In genomic region chr12:51270067-51270846, GRCh38 we compare ENCODE assay signal across 1 cellular context.
TF ChIP-seq lines count a peak whose summit lies in the region.

Gene SMAGP, minus strand, starts transcription at chr12:51270415. Its CDS starts 1,137 bp downstream, at chr12:51269278.

TF ChIP-seq in HepG2, 621 proteins besides CTCF, POLR2A, EP300 and RAD21 (continued from another document and continues in another):
- TF ChIP-seq SIX1 (CRISPR knock-in tag; IDR thresholded peaks at IDR 0.05; ENCODE audit: borderline replicate concordance) (no peak), SIN3A (IDR thresholded peaks at IDR 0.05; ENCODE audit: borderline replicate concordance, low read depth, low read length) (peak; percentile 48; the same call in 1 of the 2 replicates), SKI (IDR thresholded peaks at IDR 0.05; ENCODE audit: partially characterized antibody) (no peak), FOSL1 (CRISPR knock-in tag; IDR thresholded peaks at IDR 0.05; ENCODE audit: borderline replicate concordance) (no peak), SPEN (CRISPR knock-in tag; IDR thresholded peaks at IDR 0.05; ENCODE audit: low read depth) (no peak), ZNF512 (CRISPR knock-in tag; IDR thresholded peaks at IDR 0.05) (no peak), JUNB (CRISPR knock-in tag; IDR thresholded peaks at IDR 0.05; ENCODE audit: borderline replicate concordance) (no peak), U2AF1 (optimal IDR thresholded peaks at IDR 0.05; ENCODE audit: low read depth, low read length) (no peak), ZNF589 (CRISPR knock-in tag; conservative IDR thresholded peaks at IDR 0.05) (no peak), ZNF839 (CRISPR knock-in tag; IDR thresholded peaks at IDR 0.05; ENCODE audit: borderline replicate concordance) (no peak), ZNF644 (CRISPR knock-in tag; IDR thresholded peaks at IDR 0.05; ENCODE audit: low read depth) (no peak), PPARG (CRISPR knock-in tag; conservative IDR thresholded peaks at IDR 0.05) (no peak), MEIS1 (CRISPR knock-in tag; IDR thresholded peaks at IDR 0.05; ENCODE audit: borderline replicate concordance) (no peak), ZSCAN20 (CRISPR knock-in tag; IDR thresholded peaks at IDR 0.05; ENCODE audit: borderline replicate concordance) (no peak), MAFG (CRISPR knock-in tag; IDR thresholded peaks at IDR 0.05) (no peak), ZNF878 (CRISPR knock-in tag; IDR thresholded peaks at IDR 0.05) (no peak), WIZ (CRISPR knock-in tag; IDR thresholded peaks at IDR 0.05) (no peak), MNT (IDR thresholded peaks at IDR 0.05) (no peak), DPF2 (CRISPR knock-in tag; IDR thresholded peaks at IDR 0.05; ENCODE audit: borderline replicate concordance, low read depth) (no peak), NFYC (CRISPR knock-in tag; IDR thresholded peaks at IDR 0.05) (no peak), TCF7 (IDR thresholded peaks at IDR 0.05; ENCODE audit: low read depth) (no peak), THAP8 (CRISPR knock-in tag; IDR thresholded peaks at IDR 0.05; ENCODE audit: borderline replicate concordance) (no peak), ATF5 (CRISPR knock-in tag; IDR thresholded peaks at IDR 0.05; ENCODE audit: low read depth) (no peak), ZNF280B (CRISPR knock-in tag; IDR thresholded peaks at IDR 0.05; ENCODE audit: borderline replicate concordance) (no peak), PCBP1 (IDR thresholded peaks at IDR 0.05; ENCODE audit: borderline replicate concordance, low read depth, low read length) (no peak), PATZ1 (CRISPR knock-in tag; IDR thresholded peaks at IDR 0.05) (peak; percentile 93), MEF2D (CRISPR knock-in tag; IDR thresholded peaks at IDR 0.05) (no peak), ZFY (CRISPR knock-in tag; IDR thresholded peaks at IDR 0.05) (peak; percentile 13; the same call in 1 of the 2 replicates), ZNF577 (CRISPR knock-in tag; IDR thresholded peaks at IDR 0.05; ENCODE audit: borderline replicate concordance, low read depth) (no peak), ARID2 (CRISPR knock-in tag; IDR thresholded peaks at IDR 0.05; ENCODE audit: borderline replicate concordance) (no peak), RFX5 (IDR thresholded peaks at IDR 0.05; ENCODE audit: low read depth, low read length) (no peak), EED (CRISPR knock-in tag; IDR thresholded peaks at IDR 0.05) (no peak; the same call in 1 of the 2 replicates), TRIM22 (IDR thresholded peaks at IDR 0.05) (no peak), PBX2 (CRISPR knock-in tag; IDR thresholded peaks at IDR 0.05) (no peak), KLF12 (CRISPR knock-in tag; IDR thresholded peaks at IDR 0.05; ENCODE audit: borderline replicate concordance) (no peak), RBM39 (IDR thresholded peaks at IDR 0.05; ENCODE audit: low read depth, low read length, poor library complexity, severe bottlenecking) (peak; percentile 18), NRL (CRISPR knock-in tag; IDR thresholded peaks at IDR 0.05; ENCODE audit: borderline replicate concordance) (no peak), ZNF749 (CRISPR knock-in tag; IDR thresholded peaks at IDR 0.05; ENCODE audit: borderline replicate concordance) (no peak), RXRB (CRISPR knock-in tag; IDR thresholded peaks at IDR 0.05; ENCODE audit: borderline replicate concordance) (no peak), ATF3 (CRISPR knock-in tag; IDR thresholded peaks at IDR 0.05) (no peak), ZNF775 (CRISPR knock-in tag; IDR thresholded peaks at IDR 0.05; ENCODE audit: borderline replicate concordance) (no peak), TOPORS (CRISPR knock-in tag; IDR thresholded peaks at IDR 0.05) (no peak), CENPBD1 (CRISPR knock-in tag; IDR thresholded peaks at IDR 0.05; ENCODE audit: borderline replicate concordance, low read depth) (no peak), ZNF501 (CRISPR knock-in tag; IDR thresholded peaks at IDR 0.05) (no peak), ZFX (CRISPR knock-in tag; IDR thresholded peaks at IDR 0.05; ENCODE audit: low read depth) (peak; percentile 40; the same call in 1 of the 2 replicates), ZNF17 (CRISPR knock-in tag; IDR thresholded peaks at IDR 0.05) (no peak), PAF1 (CRISPR knock-in tag; IDR thresholded peaks at IDR 0.05) (no peak)
